Comparison of ENCODE assay signal across 17 cellular contexts in the genomic region with DNA sequence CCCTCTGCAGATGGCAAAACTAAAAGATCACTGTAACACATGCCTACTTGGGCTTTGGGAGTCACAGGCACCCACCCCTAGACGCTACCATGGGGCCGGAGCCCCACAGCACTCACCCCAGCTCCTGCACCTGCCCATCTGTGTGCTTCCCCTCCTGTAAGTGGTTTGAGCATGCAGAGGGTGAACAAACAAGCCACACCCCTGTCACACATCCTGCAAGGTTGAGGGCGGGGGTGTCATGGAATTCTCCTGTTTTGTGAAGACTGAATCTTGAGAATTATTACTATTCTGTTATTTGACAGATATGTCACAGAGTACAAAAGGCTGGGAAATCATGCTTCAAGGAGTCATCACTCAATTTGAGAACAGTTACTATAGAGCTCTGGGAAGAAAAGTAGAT.
DNase-seq lines count a peak whose midpoint lies in the region; ATAC-seq and TF ChIP-seq lines count a peak whose summit lies in the region.
"Had no signal": no experiment of that assay in that cellular context is flagged by ENCODE, and none has a peak within 500 bp of the region (broad histone marks: within the 10 kb centered on the region; RNA-seq: fewer than 3 reads in every experiment).

No MANE protein-coding gene starts in this region.

- no peaks in the 10 kb centered on the region for H3K9me3 Mint-ChIP-seq in natural killer cell treated with Interleukin-12 subunit alpha and Interleukin-12 subunit beta and Interleukin-15 and Interleukin-18, amount 100 ng/mL, for 72 hours
- H3K9me3 Mint-ChIP-seq: activated T-helper 1 cell treated with anti-CD3 and anti-CD28 coated beads, Interleukin-12 subunit alpha, Interleukin-12 subunit beta, Interleukin-2, Interleukin-4 antibody, amounts not matched to agents 30 ng/mL and 10 ng/mL and 1 ng/mL, durations not matched to agents 14 hours and 24 hours and 36 hours had no signal

- H3K36me3 Mint-ChIP-seq in natural killer cell treated with Interleukin-12 subunit alpha and Interleukin-12 subunit beta and Interleukin-15 and Interleukin-18, amount 100 ng/mL, for 72 hours, result no peaks in the 10 kb centered on the region

- dilution Hi-C loops in mammary epithelial cell (cut with HindIII; ENCODE audit: low sequenced_read_pairs), result loop anchor here (5.0 kb wide), 1 partner anchor 102 kb away; no protein-coding TSS in a partner anchor

- BruUV-seq in mammary epithelial cell (replicated peaks; lab: Mats Ljungman, UMichigan), result no TSS peak

- no peaks in the 10 kb centered on the region for H3K36me3 ChIP-seq in mammary epithelial cell (ENCODE audit: insufficient read depth, low read length)
- H3K36me3 ChIP-seq in left lung, result no peaks in the 10 kb centered on the region

- 95% methylated on average over 3 of the region's 3 CpGs for WGBS in mammary epithelial cell (ENCODE audit: low coverage, missing lambda C conversion rate)
- WGBS in lower leg skin, 2 donors, result 56 to 81% methylated on average over 3 of the region's 3 CpGs

- H3K9me3 ChIP-seq in mammary epithelial cell (replicated peaks; ENCODE audit: insufficient read depth, low read length) (no peaks in the 10 kb centered on the region), left lung (no peaks in the 10 kb centered on the region)

- H3K27ac ChIP-seq in C4-2B (peak overlapping the region; percentile 100), mammary epithelial cell (ENCODE audit: insufficient read depth, low read depth, low read length) (no peak overlapping the region), left lung (peak overlapping the region in 1 of 2 donors; percentile 15)

- intact Hi-C loops in mammary epithelial cell (cut with micrococcal nuclease) (loop anchor here (10.0 kb wide), 1 partner anchor 410 kb away; no protein-coding TSS in a partner anchor), left lung (cut with DNase I) (no loop called here), lower leg skin (cut with DNase I; ENCODE audit: low total_unique reads) (no loop called here)

- DNase-seq in NCI-H2029 treated with DMSO at 0.1 percent for 48 hours (lab: John Stamatoyannopoulos, UW), result peak; percentile 68
- no peak for DNase-seq in mammary epithelial cell
- DNase-seq in left lung, result peak in 1 of 2 donors; percentile 28
- no peak for DNase-seq in lower leg skin (ENCODE audit: low spot score in 2 of 2)
- no peak for DNase-seq in natural killer cell treated with Interleukin-12 subunit alpha and Interleukin-12 subunit beta and Interleukin-15 and Interleukin-18, amount 100 ng/mL, for 72 hours (ENCODE audit: low spot score)
- DNase-seq in AML-193 (lab: John Stamatoyannopoulos, UW), result no peak
- DNase-seq: activated CD4-positive, CD25-positive, alpha-beta regulatory T cell; activated CD8-positive, alpha-beta memory T cell treated with anti-CD3 and anti-CD28 coated beads for 24 hours; IMR-90; kidney glomerular epithelial cell; MV-4-11; stimulated activated CD4-positive, alpha-beta T cell treated with anti-CD3 and anti-CD28 coated beads, Interleukin-2, amount 100 ng/mL, for 24 hours; T-helper 17 cell had no signal

- TF ChIP-seq POLR2A in lower leg skin (IDR thresholded peaks at IDR 0.05), result no peak

- no peak overlapping the region for H3K4me3 Mint-ChIP-seq in natural killer cell treated with Interleukin-12 subunit alpha and Interleukin-12 subunit beta and Interleukin-15 and Interleukin-18, amount 100 ng/mL, for 72 hours
- H3K4me3 Mint-ChIP-seq: activated T-helper 1 cell treated with anti-CD3 and anti-CD28 coated beads, Interleukin-12 subunit alpha, Interleukin-12 subunit beta, Interleukin-2, Interleukin-4 antibody, amounts not matched to agents 30 ng/mL and 10 ng/mL and 1 ng/mL, durations not matched to agents 14 hours and 24 hours and 36 hours; GM23338; T-helper 17 cell had no signal

- CTCF ChIA-PET in mammary epithelial cell (lab: Charles Lee; ENCODE audit: low non-redundant PET), result no interaction called here

- peak; percentile 79 for ATAC-seq in left lung
- no peak for ATAC-seq in HG03175 (IDR thresholded peaks at IDR 0.05; ENCODE audit: unreplicated experiment)
- no peak for ATAC-seq in natural killer cell treated with Interleukin-12 subunit alpha and Interleukin-12 subunit beta and Interleukin-15 and Interleukin-18, amount 100 ng/mL, for 72 hours

- H3K27me3 Mint-ChIP-seq in natural killer cell treated with Interleukin-12 subunit alpha and Interleukin-12 subunit beta and Interleukin-15 and Interleukin-18, amount 100 ng/mL, for 72 hours, result peaks cover 8 to 9% of the 10 kb centered on the region in 2 donors

- in situ Hi-C loops in mammary epithelial cell (cut with MboI; ENCODE audit: low sequenced_read_pairs in 2 of 2), result no loop called here

- no peaks in the 10 kb centered on the region for H3K79me2 ChIP-seq in mammary epithelial cell (ENCODE audit: insufficient read depth, low read length)

- no peak overlapping the region for H3K9ac ChIP-seq in mammary epithelial cell (ENCODE audit: insufficient read depth, low read length)

- H4K20me1 ChIP-seq in mammary epithelial cell (ENCODE audit: insufficient read depth, low read length), result no peaks in the 10 kb centered on the region

- H3K27me3 ChIP-seq in mammary epithelial cell (ENCODE audit: insufficient read depth, low read length), result no peaks in the 10 kb centered on the region
- H3K27me3 ChIP-seq in left lung, result no peaks in the 10 kb centered on the region

- no peak overlapping the region for H3K27ac Mint-ChIP-seq in natural killer cell treated with Interleukin-12 subunit alpha and Interleukin-12 subunit beta and Interleukin-15 and Interleukin-18, amount 100 ng/mL, for 72 hours
- H3K27ac Mint-ChIP-seq: activated T-helper 1 cell treated with anti-CD3 and anti-CD28 coated beads, Interleukin-12 subunit alpha, Interleukin-12 subunit beta, Interleukin-2, Interleukin-4 antibody, amounts not matched to agents 30 ng/mL and 10 ng/mL and 1 ng/mL, durations not matched to agents 14 hours and 24 hours and 36 hours; GM23338; T-helper 17 cell had no signal

- peak overlapping the region; percentile 70 for H2AFZ ChIP-seq in mammary epithelial cell (ENCODE audit: low read depth, low read length)
- H2AFZ ChIP-seq: GM23338 had no signal

- no peak overlapping the region for H3K4me2 ChIP-seq in mammary epithelial cell (ENCODE audit: insufficient read depth, low read depth, low read length)
- H3K4me2 ChIP-seq: GM23338 had no signal

- TF ChIP-seq CTCF in C4-2B (conservative IDR thresholded peaks at IDR 0.05), result no peak
- no peak for TF ChIP-seq CTCF in mammary epithelial cell (conservative IDR thresholded peaks at IDR 0.05 in 1 of 2, IDR thresholded peaks at IDR 0.05 in 1 of 2; ENCODE audit: extremely low read depth in 1 of 2, insufficient read depth in 1 of 2, low read depth in 1 of 2, low read length in 2 of 2)
- no peak for TF ChIP-seq CTCF in left lung (IDR thresholded peaks at IDR 0.05)
- no peak for TF ChIP-seq CTCF in lower leg skin (IDR thresholded peaks at IDR 0.05)

- H3K4me1 Mint-ChIP-seq in natural killer cell treated with Interleukin-12 subunit alpha and Interleukin-12 subunit beta and Interleukin-15 and Interleukin-18, amount 100 ng/mL, for 72 hours (ENCODE audit: low read depth in 2 of 2), result no peaks in the 10 kb centered on the region

- no peak overlapping the region for H3K4me3 ChIP-seq in mammary epithelial cell (replicated peaks in 1 of 3; ENCODE audit: insufficient read depth in 1 of 3, low read depth in 2 of 3, low read length in 3 of 3)
- no peak overlapping the region for H3K4me3 ChIP-seq in left lung
- no peak overlapping the region for H3K4me3 ChIP-seq in lower leg skin (ENCODE audit: low read depth, poor library complexity, severe bottlenecking)
- H3K4me3 ChIP-seq: GM23338 had no signal

- H3K4me1 ChIP-seq in mammary epithelial cell (ENCODE audit: insufficient read depth, low read length), result peaks cover 15% of the 10 kb centered on the region
- peaks cover 6 to 15% of the 10 kb centered on the region in 2 donors for H3K4me1 ChIP-seq in left lung
